Comparison of ENCODE assay signal across 26 cellular contexts in the genomic region with DNA sequence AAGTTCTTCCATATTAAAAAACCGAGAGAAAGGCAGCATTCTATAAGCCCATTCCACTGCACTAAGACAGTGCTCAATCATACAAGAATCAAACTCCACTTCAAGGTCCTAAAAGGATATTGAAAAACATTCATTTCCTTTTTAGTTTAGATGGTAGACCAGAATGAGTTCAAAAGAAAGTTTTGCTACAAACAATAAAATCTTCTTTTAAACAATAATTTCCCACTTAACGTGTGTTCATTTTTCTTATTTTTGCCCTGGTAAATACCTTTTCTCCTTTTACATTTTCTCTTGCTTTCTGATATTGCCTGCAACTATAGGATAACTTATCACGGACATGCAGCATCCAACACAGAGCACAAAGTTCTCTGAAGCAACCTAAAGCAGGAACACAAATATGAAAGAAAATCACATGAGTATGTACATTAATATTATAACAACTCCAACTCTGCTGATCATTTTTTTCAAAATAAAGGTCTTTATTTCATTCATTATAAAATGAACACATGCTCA.
"Had no signal": no experiment of that assay in that cellular context is flagged by ENCODE, and none has a peak within 500 bp of the region (broad histone marks: within the 10 kb centered on the region; RNA-seq: fewer than 3 reads in every experiment).

No MANE protein-coding gene starts in this region.

- ATAC-seq: HepG2, Panc1, PC-3, SK-N-SH treated with all-trans-retinoic acid at 6 μM for 48 hours had no signal

- FAIRE-seq: HepG2 had no signal

- H3K9me3 ChIP-seq: SJCRH30 had no signal

- H3K4me3 ChIP-seq: SJCRH30 had no signal

- H3K4me1 ChIP-seq: SJCRH30 had no signal

- H3K27ac ChIP-seq: KMS-11, RWPE1, SJCRH30 had no signal

- DNase-seq: IMR-90, Kasumi-1, MV-4-11, NCI-H1048, NCI-H1105, NCI-H1417, NCI-H1436 treated with DMSO at 0.1 percent for 48 hours, NCI-H1694 treated with DMSO at 0.1 percent for 48 hours, NCI-H1930, NCI-H2081 treated with DMSO at 0.1 percent for 48 hours, NCI-H2171, NCI-H226, NCI-H446, NCI-H510A, NCI-H524 treated with DMSO at 0.1 percent for 48 hours, NCI-H69, NCI-H774, PC-3, SHP77 treated with DMSO at 0.1 percent for 48 hours, SJCRH30, T-helper 1 cell had no signal

- H3K4me2 ChIP-seq: KMS-11 had no signal
